ENCODE assay signal across 4 cellular contexts in the genomic region with DNA sequence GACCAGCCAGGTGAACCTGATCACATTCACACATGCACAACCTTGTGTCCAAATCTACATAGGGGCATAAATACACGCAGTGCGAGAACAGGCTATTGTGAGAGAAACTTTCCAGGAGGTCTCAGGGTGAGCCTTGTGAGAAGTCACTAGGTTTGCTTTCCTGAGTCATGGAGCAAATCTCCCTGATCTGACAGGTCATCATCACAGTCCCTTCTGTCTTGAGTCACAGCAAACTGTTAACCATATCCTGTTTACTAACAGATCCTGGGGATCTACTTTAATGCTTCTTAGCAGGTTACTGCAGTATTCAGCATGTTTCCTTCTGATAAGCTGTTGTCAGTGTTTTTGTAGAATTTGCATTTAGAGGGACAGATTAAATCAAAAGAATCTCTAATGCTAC. TPM values are rescaled to one million over a fixed set of nuclear protein-coding genes. Genes with fewer than 3 reads are reported as not detected.
"Had no signal": no experiment of that assay in that cellular context is flagged by ENCODE, and none has a peak within 500 bp of the region (broad histone marks: within the 10 kb centered on the region; RNA-seq: fewer than 3 reads in every experiment).

No MANE protein-coding gene starts in this region.

RNA-seq across cellular contexts. Expression of a gene that starts 8.6 kb away (rescaled TPM):
- total RNA-seq: HT-29, NCI-H460, SK-MEL-5 had no signal
- polyA plus RNA-seq: SK-N-SH had no signal
